34 cellular contexts compared by ENCODE assay signal in genomic region chr11:133171374-133171773, GRCh38.
"Had no signal": no experiment of that assay in that cellular context is flagged by ENCODE, and none has a peak within 500 bp of the region (broad histone marks: within the 10 kb centered on the region; RNA-seq: fewer than 3 reads in every experiment).

No MANE protein-coding gene starts in this region.

- H3K27me3 Mint-ChIP-seq: activated CD4-positive, alpha-beta memory T cell treated with anti-CD3 and anti-CD28 coated beads for 36 hours; activated CD4-positive, alpha-beta T cell treated with anti-CD3 and anti-CD28 coated beads, Interleukin-2, amount 10 ng/mL, durations not matched to agents 24 days and 14 days; activated CD8-positive, alpha-beta memory T cell treated with anti-CD3 and anti-CD28 coated beads, Interleukin-2, amount 10 ng/mL, durations not matched to agents 7 days and 5 days; activated naive CD4-positive, alpha-beta T cell treated with anti-CD3 and anti-CD28 coated beads, Interleukin-2, amount 50 U/mL, for 24 hours; activated naive CD8-positive, alpha-beta T cell treated with anti-CD3 and anti-CD28 coated beads, Interleukin-2, amount 50 U/mL, for 24 hours had no signal

- H3K9me3 Mint-ChIP-seq: activated CD4-positive, alpha-beta memory T cell treated with anti-CD3 and anti-CD28 coated beads for 36 hours; activated CD4-positive, alpha-beta T cell treated with anti-CD3 and anti-CD28 coated beads, Interleukin-2, amount 10 ng/mL, durations not matched to agents 24 days and 14 days; activated naive CD4-positive, alpha-beta T cell treated with anti-CD3 and anti-CD28 coated beads for 36 hours; activated naive CD8-positive, alpha-beta T cell treated with anti-CD3 and anti-CD28 coated beads for 36 hours; activated naive CD8-positive, alpha-beta T cell treated with anti-CD3 and anti-CD28 coated beads, Interleukin-2, amount 50 U/mL, for 24 hours; activated T-helper 1 cell treated with anti-CD3 and anti-CD28 coated beads, Interleukin-12 subunit alpha, Interleukin-12 subunit beta, Interleukin-2, Interleukin-4 antibody, amounts not matched to agents 30 ng/mL and 10 ng/mL and 1 ng/mL, durations not matched to agents 14 hours and 24 hours and 36 hours; activated T-helper 2 cell treated with anti-CD3 and anti-CD28 coated beads, Interferon-gamma antibody, Interleukin-2, Interleukin-4, amounts not matched to agents 10 μg/mL and 5 μg/mL and 100 μg/mL, durations not matched to agents 14 hours and 24 hours and 36 hours had no signal

- H3K4me1 Mint-ChIP-seq: activated CD4-positive, alpha-beta T cell treated with anti-CD3 and anti-CD28 coated beads for 36 hours; activated CD8-positive, alpha-beta memory T cell treated with anti-CD3 and anti-CD28 coated beads, Interleukin-2, amount 10 ng/mL, durations not matched to agents 7 days and 5 days; activated naive CD4-positive, alpha-beta T cell treated with anti-CD3 and anti-CD28 coated beads, Interleukin-2, amount 50 U/mL, for 24 hours; activated naive CD8-positive, alpha-beta T cell treated with anti-CD3 and anti-CD28 coated beads for 36 hours; activated naive CD8-positive, alpha-beta T cell treated with anti-CD3 and anti-CD28 coated beads, Interleukin-2, amount 50 U/mL, for 24 hours had no signal

- H3K9me3 ChIP-seq: adrenal gland, breast epithelium, colonic mucosa, esophagus squamous epithelium, gastroesophageal sphincter had no signal

- H3K4me3 ChIP-seq: adrenal gland, breast epithelium, cardiac muscle cell, colonic mucosa, esophagus squamous epithelium, gastroesophageal sphincter had no signal

- H3K27me3 ChIP-seq: adrenal gland, cardiac muscle cell, colonic mucosa, esophagus squamous epithelium had no signal

- H3K36me3 Mint-ChIP-seq: activated CD4-positive, alpha-beta memory T cell treated with anti-CD3 and anti-CD28 coated beads for 36 hours; activated CD8-positive, alpha-beta memory T cell treated with anti-CD3 and anti-CD28 coated beads, Interleukin-2, amount 10 ng/mL, durations not matched to agents 7 days and 5 days; activated naive CD4-positive, alpha-beta T cell treated with anti-CD3 and anti-CD28 coated beads, Interleukin-2, amount 50 U/mL, for 24 hours; activated naive CD8-positive, alpha-beta T cell treated with anti-CD3 and anti-CD28 coated beads for 36 hours; brain had no signal

- H3K4me1 ChIP-seq: adrenal gland, breast epithelium, colonic mucosa, esophagus squamous epithelium, gastroesophageal sphincter had no signal

- FAIRE-seq: endometrium, endothelial cell of umbilical vein had no signal

- DNase-seq: activated CD4-positive, alpha-beta memory T cell treated with anti-CD3 and anti-CD28 coated beads for 36 hours; activated CD4-positive, alpha-beta T cell treated with anti-CD3 and anti-CD28 coated beads for 36 hours; activated CD4-positive, alpha-beta T cell treated with anti-CD3 and anti-CD28 coated beads, Interleukin-2, amount 10 ng/mL, durations not matched to agents 24 days and 14 days; activated CD4-positive, CD25-positive, alpha-beta regulatory T cell; activated CD4-positive, CD25-positive, alpha-beta regulatory T cell treated with anti-CD3 and anti-CD28 coated beads, Interleukin-2, amount 50 U/mL, for 72 hours; activated CD8-positive, alpha-beta memory T cell treated with anti-CD3 and anti-CD28 coated beads, Interleukin-2, amount 10 ng/mL, durations not matched to agents 7 days and 5 days; activated CD8-positive, alpha-beta memory T cell treated with anti-CD3 and anti-CD28 coated beads, Interleukin-2, amount 50 U/mL, for 4 hours; activated CD8-positive, alpha-beta T cell treated with anti-CD3 and anti-CD28 coated beads, Interleukin-2, amount 10 ng/mL, durations not matched to agents 7 days and 5 days; activated effector memory CD4-positive, alpha-beta T cell treated with anti-CD3 and anti-CD28 coated beads, Interleukin-2, amount 50 U/mL, for 16 hours; activated naive CD4-positive, alpha-beta T cell treated with anti-CD3 and anti-CD28 coated beads for 36 hours; activated naive CD8-positive, alpha-beta T cell treated with anti-CD3 and anti-CD28 coated beads for 36 hours; activated naive CD8-positive, alpha-beta T cell treated with anti-CD3 and anti-CD28 coated beads, Interleukin-2, amount 50 U/mL, for 24 hours; activated T-cell treated with anti-CD3 and anti-CD28 coated beads, Interleukin-2, amount 50 U/mL, for 1 hour; activated T-cell treated with anti-CD3 and anti-CD28 coated beads, Interleukin-2, amount 50 U/mL, for 48 hours; adrenal gland; amygdala; aorta; central memory CD4-positive, alpha-beta T cell; cerebellar nuclear complex; colonic mucosa; effector CD8-positive, alpha-beta T cell; esophagus squamous epithelium; foreskin melanocyte; T-helper 2 cell had no signal

- H3K4me3 Mint-ChIP-seq: activated CD4-positive, alpha-beta memory T cell treated with anti-CD3 and anti-CD28 coated beads for 36 hours; activated CD4-positive, alpha-beta T cell treated with anti-CD3 and anti-CD28 coated beads for 36 hours; activated CD4-positive, alpha-beta T cell treated with anti-CD3 and anti-CD28 coated beads, Interleukin-2, amount 10 ng/mL, durations not matched to agents 24 days and 14 days; activated CD8-positive, alpha-beta memory T cell treated with anti-CD3 and anti-CD28 coated beads, Interleukin-2, amount 10 ng/mL, durations not matched to agents 7 days and 5 days; activated CD8-positive, alpha-beta T cell treated with anti-CD3 and anti-CD28 coated beads, Interleukin-2, amount 10 ng/mL, durations not matched to agents 7 days and 5 days; activated naive CD4-positive, alpha-beta T cell treated with anti-CD3 and anti-CD28 coated beads for 36 hours; activated naive CD4-positive, alpha-beta T cell treated with anti-CD3 and anti-CD28 coated beads, Interleukin-2, amount 50 U/mL, for 24 hours; activated naive CD8-positive, alpha-beta T cell treated with anti-CD3 and anti-CD28 coated beads for 36 hours; activated naive CD8-positive, alpha-beta T cell treated with anti-CD3 and anti-CD28 coated beads, Interleukin-2, amount 50 U/mL, for 24 hours; activated T-helper 1 cell treated with anti-CD3 and anti-CD28 coated beads, Interleukin-12 subunit alpha, Interleukin-12 subunit beta, Interleukin-2, Interleukin-4 antibody, amounts not matched to agents 30 ng/mL and 10 ng/mL and 1 ng/mL, durations not matched to agents 14 hours and 24 hours and 36 hours; brain had no signal

- ATAC-seq: activated CD4-positive, alpha-beta T cell treated with anti-CD3 and anti-CD28 coated beads for 36 hours; activated CD8-positive, alpha-beta memory T cell treated with anti-CD3 and anti-CD28 coated beads, Interleukin-2, amount 10 ng/mL, durations not matched to agents 7 days and 5 days; activated CD8-positive, alpha-beta T cell treated with anti-CD3 and anti-CD28 coated beads, Interleukin-2, amount 10 ng/mL, durations not matched to agents 7 days and 5 days; activated naive CD8-positive, alpha-beta T cell treated with anti-CD3 and anti-CD28 coated beads, Interleukin-2, amount 50 U/mL, for 24 hours; gastroesophageal sphincter had no signal

- H3K27ac ChIP-seq: adrenal gland, breast epithelium, cardiac muscle cell, colonic mucosa, epithelial cell of prostate, esophagus squamous epithelium, gastroesophageal sphincter had no signal

- H3K27ac Mint-ChIP-seq: activated CD4-positive, alpha-beta memory T cell treated with anti-CD3 and anti-CD28 coated beads for 36 hours; activated CD4-positive, alpha-beta T cell treated with anti-CD3 and anti-CD28 coated beads for 36 hours; activated CD4-positive, alpha-beta T cell treated with anti-CD3 and anti-CD28 coated beads, Interleukin-2, amount 10 ng/mL, durations not matched to agents 24 days and 14 days; activated CD8-positive, alpha-beta memory T cell treated with anti-CD3 and anti-CD28 coated beads, Interleukin-2, amount 10 ng/mL, durations not matched to agents 7 days and 5 days; activated CD8-positive, alpha-beta T cell treated with anti-CD3 and anti-CD28 coated beads, Interleukin-2, amount 10 ng/mL, durations not matched to agents 7 days and 5 days; activated naive CD4-positive, alpha-beta T cell treated with anti-CD3 and anti-CD28 coated beads for 36 hours; activated naive CD4-positive, alpha-beta T cell treated with anti-CD3 and anti-CD28 coated beads, Interleukin-2, amount 50 U/mL, for 24 hours; activated naive CD8-positive, alpha-beta T cell treated with anti-CD3 and anti-CD28 coated beads for 36 hours; activated naive CD8-positive, alpha-beta T cell treated with anti-CD3 and anti-CD28 coated beads, Interleukin-2, amount 50 U/mL, for 24 hours; activated T-helper 1 cell treated with anti-CD3 and anti-CD28 coated beads, Interleukin-12 subunit alpha, Interleukin-12 subunit beta, Interleukin-2, Interleukin-4 antibody, amounts not matched to agents 30 ng/mL and 10 ng/mL and 1 ng/mL, durations not matched to agents 14 hours and 24 hours and 36 hours; activated T-helper 2 cell treated with anti-CD3 and anti-CD28 coated beads, Interferon-gamma antibody, Interleukin-2, Interleukin-4, amounts not matched to agents 10 μg/mL and 5 μg/mL and 100 μg/mL, durations not matched to agents 14 hours and 24 hours and 36 hours had no signal

- H3K36me3 ChIP-seq: adrenal gland, breast epithelium, cardiac muscle cell, colonic mucosa, esophagus squamous epithelium, gastroesophageal sphincter had no signal
